Comparison of ENCODE assay signal across 1 cellular context in the genomic region with DNA sequence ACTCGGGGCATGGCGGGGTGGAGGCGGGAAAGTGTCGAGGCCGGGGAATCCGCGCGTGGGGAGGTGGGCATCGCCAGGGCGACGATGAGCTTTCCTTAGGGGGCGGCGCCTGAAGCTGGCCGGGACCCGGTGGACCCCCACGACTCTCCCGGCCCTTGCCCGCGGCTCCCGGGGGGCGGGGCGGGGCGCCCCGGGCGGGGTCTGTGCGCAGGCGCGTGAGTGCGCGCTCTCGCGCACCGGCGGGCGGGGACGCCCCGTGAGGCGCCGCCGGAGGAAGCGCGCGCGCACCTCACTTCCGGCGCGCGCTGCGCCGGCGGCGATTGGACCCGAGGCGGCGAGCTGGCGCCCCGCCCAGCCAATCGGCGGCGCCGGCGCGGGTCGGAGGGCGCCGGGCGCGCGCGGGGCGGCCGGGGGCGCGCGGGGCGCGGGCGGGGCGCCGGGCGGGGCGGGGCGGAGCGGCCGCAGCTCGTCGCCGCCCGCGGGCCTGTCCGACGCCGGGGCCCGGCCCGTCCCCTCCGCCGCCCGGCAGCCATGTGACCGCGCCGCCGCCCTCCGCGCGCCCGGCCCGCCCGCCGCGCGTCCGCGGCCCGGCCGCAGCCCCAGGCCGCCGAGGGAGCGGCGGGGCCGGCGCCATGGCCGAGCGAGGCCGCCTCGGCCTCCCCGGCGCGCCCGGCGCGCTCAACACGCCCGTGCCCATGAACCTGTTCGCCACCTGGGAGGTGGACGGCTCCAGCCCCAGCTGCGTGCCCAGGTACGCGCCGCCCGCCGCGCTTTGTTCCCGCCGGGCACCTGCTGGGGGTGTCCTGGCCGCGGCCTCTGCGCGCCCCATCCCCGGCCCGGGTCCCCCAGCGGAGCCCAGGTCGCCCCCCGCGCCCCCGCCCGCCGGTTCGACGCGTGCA.
TF ChIP-seq lines count a peak whose summit lies in the region.

Gene PACS2 (plus strand): TSS at position 462 of the 899 bp plus-strand sequence. CDS start 171 bp downstream, at position 633.

TF ChIP-seq in GM23338, 12 proteins besides CTCF, POLR2A, EP300 and RAD21 (continued from another document):
- TF ChIP-seq, protein P1, sequence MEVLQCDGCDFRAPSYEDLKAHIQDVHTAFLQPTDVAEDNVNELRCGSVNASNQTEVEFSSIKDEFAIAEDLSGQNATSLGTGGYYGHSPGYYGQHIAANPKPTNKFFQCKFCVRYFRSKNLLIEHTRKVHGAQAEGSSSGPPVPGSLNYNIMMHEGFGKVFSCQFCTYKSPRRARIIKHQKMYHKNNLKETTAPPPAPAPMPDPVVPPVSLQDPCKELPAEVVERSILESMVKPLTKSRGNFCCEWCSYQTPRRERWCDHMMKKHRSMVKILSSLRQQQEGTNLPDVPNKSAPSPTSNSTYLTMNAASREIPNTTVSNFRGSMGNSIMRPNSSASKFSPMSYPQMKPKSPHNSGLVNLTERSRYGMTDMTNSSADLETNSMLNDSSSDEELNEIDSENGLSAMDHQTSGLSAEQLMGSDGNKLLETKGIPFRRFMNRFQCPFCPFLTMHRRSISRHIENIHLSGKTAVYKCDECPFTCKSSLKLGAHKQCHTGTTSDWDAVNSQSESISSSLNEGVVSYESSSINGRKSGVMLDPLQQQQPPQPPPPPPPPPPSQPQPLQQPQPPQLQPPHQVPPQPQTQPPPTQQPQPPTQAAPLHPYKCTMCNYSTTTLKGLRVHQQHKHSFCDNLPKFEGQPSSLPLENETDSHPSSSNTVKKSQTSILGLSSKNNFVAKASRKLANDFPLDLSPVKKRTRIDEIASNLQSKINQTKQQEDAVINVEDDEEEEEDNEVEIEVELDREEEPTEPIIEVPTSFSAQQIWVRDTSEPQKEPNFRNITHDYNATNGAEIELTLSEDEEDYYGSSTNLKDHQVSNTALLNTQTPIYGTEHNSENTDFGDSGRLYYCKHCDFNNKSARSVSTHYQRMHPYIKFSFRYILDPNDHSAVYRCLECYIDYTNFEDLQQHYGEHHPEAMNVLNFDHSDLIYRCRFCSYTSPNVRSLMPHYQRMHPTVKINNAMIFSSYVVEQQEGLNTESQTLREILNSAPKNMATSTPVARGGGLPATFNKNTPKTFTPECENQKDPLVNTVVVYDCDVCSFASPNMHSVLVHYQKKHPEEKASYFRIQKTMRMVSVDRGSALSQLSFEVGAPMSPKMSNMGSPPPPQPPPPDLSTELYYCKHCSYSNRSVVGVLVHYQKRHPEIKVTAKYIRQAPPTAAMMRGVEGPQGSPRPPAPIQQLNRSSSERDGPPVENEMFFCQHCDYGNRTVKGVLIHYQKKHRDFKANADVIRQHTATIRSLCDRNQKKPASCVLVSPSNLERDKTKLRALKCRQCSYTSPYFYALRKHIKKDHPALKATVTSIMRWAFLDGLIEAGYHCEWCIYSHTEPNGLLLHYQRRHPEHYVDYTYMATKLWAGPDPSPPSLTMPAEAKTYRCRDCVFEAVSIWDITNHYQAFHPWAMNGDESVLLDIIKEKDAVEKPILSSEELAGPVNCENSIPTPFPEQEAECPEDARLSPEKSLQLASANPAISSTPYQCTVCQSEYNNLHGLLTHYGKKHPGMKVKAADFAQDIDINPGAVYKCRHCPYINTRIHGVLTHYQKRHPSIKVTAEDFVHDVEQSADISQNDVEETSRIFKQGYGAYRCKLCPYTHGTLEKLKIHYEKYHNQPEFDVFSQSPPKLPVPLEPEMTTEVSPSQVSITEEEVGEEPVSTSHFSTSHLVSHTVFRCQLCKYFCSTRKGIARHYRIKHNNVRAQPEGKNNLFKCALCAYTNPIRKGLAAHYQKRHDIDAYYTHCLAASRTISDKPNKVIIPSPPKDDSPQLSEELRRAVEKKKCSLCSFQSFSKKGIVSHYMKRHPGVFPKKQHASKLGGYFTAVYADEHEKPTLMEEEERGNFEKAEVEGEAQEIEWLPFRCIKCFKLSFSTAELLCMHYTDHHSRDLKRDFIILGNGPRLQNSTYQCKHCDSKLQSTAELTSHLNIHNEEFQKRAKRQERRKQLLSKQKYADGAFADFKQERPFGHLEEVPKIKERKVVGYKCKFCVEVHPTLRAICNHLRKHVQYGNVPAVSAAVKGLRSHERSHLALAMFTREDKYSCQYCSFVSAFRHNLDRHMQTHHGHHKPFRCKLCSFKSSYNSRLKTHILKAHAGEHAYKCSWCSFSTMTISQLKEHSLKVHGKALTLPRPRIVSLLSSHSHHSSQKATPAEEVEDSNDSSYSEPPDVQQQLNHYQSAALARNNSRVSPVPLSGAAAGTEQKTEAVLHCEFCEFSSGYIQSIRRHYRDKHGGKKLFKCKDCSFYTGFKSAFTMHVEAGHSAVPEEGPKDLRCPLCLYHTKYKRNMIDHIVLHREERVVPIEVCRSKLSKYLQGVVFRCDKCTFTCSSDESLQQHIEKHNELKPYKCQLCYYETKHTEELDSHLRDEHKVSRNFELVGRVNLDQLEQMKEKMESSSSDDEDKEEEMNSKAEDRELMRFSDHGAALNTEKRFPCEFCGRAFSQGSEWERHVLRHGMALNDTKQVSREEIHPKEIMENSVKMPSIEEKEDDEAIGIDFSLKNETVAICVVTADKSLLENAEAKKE (CRISPR knock-in tag; IDR thresholded peaks at IDR 0.05): no peak
- TF ChIP-seq ZNF331 (CRISPR knock-in tag; IDR thresholded peaks at IDR 0.05; ENCODE audit: low read depth) (no peak), EZH2phosphoT487 (IDR thresholded peaks at IDR 0.05; ENCODE audit: unreplicated experiment) (no peak), ETS1 (IDR thresholded peaks at IDR 0.05) (no peak), JUNB (IDR thresholded peaks at IDR 0.05; ENCODE audit: unreplicated experiment) (no peak), ZNF114 (CRISPR knock-in tag; IDR thresholded peaks at IDR 0.05) (no peak), NANOG (IDR thresholded peaks at IDR 0.05; ENCODE audit: borderline replicate concordance) (no peak)
- TF ChIP-seq, protein P2, sequence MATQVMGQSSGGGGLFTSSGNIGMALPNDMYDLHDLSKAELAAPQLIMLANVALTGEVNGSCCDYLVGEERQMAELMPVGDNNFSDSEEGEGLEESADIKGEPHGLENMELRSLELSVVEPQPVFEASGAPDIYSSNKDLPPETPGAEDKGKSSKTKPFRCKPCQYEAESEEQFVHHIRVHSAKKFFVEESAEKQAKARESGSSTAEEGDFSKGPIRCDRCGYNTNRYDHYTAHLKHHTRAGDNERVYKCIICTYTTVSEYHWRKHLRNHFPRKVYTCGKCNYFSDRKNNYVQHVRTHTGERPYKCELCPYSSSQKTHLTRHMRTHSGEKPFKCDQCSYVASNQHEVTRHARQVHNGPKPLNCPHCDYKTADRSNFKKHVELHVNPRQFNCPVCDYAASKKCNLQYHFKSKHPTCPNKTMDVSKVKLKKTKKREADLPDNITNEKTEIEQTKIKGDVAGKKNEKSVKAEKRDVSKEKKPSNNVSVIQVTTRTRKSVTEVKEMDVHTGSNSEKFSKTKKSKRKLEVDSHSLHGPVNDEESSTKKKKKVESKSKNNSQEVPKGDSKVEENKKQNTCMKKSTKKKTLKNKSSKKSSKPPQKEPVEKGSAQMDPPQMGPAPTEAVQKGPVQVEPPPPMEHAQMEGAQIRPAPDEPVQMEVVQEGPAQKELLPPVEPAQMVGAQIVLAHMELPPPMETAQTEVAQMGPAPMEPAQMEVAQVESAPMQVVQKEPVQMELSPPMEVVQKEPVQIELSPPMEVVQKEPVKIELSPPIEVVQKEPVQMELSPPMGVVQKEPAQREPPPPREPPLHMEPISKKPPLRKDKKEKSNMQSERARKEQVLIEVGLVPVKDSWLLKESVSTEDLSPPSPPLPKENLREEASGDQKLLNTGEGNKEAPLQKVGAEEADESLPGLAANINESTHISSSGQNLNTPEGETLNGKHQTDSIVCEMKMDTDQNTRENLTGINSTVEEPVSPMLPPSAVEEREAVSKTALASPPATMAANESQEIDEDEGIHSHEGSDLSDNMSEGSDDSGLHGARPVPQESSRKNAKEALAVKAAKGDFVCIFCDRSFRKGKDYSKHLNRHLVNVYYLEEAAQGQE (IDR thresholded peaks at IDR 0.05; ENCODE audit: unreplicated experiment): no peak
